In the genomic region with DNA sequence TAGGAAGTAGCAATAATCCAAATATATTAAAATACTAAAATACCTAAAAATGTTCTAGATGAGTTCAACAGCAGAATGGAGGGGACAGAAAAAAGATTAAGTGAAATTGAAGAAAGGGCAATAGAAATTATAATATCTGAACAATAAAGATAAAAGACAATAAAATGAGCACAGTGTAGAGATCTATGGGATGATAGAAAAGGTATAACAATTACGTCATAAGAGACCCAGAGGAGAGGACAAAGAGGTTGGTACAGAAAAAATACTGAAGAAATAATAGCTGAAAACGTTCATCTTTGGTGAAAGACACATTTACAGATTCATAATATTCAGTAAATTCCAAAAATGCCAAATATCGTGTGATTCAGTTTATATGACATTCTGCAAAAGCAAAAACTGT, we compare ENCODE assay signal across 1 cellular context.
TF ChIP-seq lines count a peak whose summit lies in the region.

No MANE protein-coding gene starts in this region.

TF ChIP-seq in HEK293, 187 proteins besides CTCF, POLR2A, EP300 and RAD21 (continued from another document):
- TF ChIP-seq, protein P1, sequence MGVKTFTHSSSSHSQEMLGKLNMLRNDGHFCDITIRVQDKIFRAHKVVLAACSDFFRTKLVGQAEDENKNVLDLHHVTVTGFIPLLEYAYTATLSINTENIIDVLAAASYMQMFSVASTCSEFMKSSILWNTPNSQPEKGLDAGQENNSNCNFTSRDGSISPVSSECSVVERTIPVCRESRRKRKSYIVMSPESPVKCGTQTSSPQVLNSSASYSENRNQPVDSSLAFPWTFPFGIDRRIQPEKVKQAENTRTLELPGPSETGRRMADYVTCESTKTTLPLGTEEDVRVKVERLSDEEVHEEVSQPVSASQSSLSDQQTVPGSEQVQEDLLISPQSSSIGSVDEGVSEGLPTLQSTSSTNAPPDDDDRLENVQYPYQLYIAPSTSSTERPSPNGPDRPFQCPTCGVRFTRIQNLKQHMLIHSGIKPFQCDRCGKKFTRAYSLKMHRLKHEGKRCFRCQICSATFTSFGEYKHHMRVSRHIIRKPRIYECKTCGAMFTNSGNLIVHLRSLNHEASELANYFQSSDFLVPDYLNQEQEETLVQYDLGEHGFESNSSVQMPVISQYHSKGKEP (tag by site-specific recombination; IDR thresholded peaks at IDR 0.05), result no peak
- no peak for TF ChIP-seq WT1 (tag by site-specific recombination; IDR thresholded peaks at IDR 0.05)
- no peak for TF ChIP-seq ZNF366 (tag by site-specific recombination; conservative IDR thresholded peaks at IDR 0.05)
- TF ChIP-seq ZNF266 (tag by site-specific recombination; IDR thresholded peaks at IDR 0.05; ENCODE audit: low read depth), result no peak
- TF ChIP-seq, protein P2, sequence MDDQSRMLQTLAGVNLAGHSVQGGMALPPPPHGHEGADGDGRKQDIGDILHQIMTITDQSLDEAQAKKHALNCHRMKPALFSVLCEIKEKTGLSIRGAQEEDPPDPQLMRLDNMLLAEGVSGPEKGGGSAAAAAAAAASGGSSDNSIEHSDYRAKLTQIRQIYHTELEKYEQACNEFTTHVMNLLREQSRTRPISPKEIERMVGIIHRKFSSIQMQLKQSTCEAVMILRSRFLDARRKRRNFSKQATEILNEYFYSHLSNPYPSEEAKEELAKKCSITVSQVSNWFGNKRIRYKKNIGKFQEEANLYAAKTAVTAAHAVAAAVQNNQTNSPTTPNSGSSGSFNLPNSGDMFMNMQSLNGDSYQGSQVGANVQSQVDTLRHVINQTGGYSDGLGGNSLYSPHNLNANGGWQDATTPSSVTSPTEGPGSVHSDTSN (CRISPR knock-in tag; IDR thresholded peaks at IDR 0.05), result no peak
- TF ChIP-seq, protein P3, sequence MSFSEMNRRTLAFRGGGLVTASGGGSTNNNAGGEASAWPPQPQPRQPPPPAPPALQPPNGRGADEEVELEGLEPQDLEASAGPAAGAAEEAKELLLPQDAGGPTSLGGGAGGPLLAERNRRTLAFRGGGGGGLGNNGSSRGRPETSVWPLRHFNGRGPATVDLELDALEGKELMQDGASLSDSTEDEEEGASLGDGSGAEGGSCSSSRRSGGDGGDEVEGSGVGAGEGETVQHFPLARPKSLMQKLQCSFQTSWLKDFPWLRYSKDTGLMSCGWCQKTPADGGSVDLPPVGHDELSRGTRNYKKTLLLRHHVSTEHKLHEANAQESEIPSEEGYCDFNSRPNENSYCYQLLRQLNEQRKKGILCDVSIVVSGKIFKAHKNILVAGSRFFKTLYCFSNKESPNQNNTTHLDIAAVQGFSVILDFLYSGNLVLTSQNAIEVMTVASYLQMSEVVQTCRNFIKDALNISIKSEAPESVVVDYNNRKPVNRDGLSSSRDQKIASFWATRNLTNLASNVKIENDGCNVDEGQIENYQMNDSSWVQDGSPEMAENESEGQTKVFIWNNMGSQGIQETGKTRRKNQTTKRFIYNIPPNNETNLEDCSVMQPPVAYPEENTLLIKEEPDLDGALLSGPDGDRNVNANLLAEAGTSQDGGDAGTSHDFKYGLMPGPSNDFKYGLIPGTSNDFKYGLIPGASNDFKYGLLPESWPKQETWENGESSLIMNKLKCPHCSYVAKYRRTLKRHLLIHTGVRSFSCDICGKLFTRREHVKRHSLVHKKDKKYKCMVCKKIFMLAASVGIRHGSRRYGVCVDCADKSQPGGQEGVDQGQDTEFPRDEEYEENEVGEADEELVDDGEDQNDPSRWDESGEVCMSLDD (tag by site-specific recombination; IDR thresholded peaks at IDR 0.05), result no peak
- no peak for TF ChIP-seq ZNF473 (tag by site-specific recombination; IDR thresholded peaks at IDR 0.05)
- TF ChIP-seq IKZF3 (tag by site-specific recombination; IDR thresholded peaks at IDR 0.05), result no peak
- no peak for TF ChIP-seq ZFHX2 (tag by site-specific recombination; conservative IDR thresholded peaks at IDR 0.05)
- TF ChIP-seq ZNF221 (tag by site-specific recombination; IDR thresholded peaks at IDR 0.05; ENCODE audit: borderline replicate concordance), result no peak
- TF ChIP-seq YY1 (tag by site-specific recombination; IDR thresholded peaks at IDR 0.05), result no peak
